ENCODE assay signal across 1 cellular context in the genomic region with DNA sequence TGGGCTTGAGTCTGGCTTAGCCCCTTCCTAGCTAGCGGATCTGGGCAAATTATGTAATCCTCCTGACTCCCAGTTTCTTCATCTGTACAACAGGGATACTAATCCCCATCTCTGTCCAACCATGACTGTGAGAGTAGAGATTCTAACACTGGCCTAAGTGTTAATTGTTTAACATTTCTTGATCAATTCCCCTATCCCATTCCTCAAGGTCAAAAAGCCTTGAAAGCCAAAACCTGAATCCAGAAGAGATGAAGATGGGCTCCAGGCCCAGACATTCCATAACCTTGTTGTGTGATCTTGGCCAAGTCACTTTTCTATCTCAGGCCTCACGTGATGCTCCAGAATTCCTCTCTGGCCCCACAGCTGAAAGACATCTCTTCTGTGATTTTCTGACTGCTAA.
TF ChIP-seq lines count a peak whose summit lies in the region.

No MANE protein-coding gene starts in this region.

TF ChIP-seq in IMR-90, 13 proteins besides CTCF, POLR2A, EP300 and RAD21 (continued from another document):
- TF ChIP-seq, protein P1, sequence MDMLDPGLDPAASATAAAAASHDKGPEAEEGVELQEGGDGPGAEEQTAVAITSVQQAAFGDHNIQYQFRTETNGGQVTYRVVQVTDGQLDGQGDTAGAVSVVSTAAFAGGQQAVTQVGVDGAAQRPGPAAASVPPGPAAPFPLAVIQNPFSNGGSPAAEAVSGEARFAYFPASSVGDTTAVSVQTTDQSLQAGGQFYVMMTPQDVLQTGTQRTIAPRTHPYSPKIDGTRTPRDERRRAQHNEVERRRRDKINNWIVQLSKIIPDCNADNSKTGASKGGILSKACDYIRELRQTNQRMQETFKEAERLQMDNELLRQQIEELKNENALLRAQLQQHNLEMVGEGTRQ (IDR thresholded peaks at IDR 0.05; ENCODE audit: low read depth, low read length) = 0 out of 2 replicates have a peak, but pooled peaks have one; percentile 8
